8 cellular contexts compared by ENCODE assay signal in genomic region chr4:105306158-105306781, GRCh38.
DNase-seq lines count a peak whose midpoint lies in the region; ATAC-seq and TF ChIP-seq lines count a peak whose summit lies in the region.

No MANE protein-coding gene starts in this region.

- H3K27ac Mint-ChIP-seq in CD4-positive, alpha-beta T cell: no peak overlapping the region

- H3K4me3 Mint-ChIP-seq in CD4-positive, alpha-beta T cell: no peak overlapping the region
- H3K4me3 Mint-ChIP-seq in activated T-cell treated with anti-CD3 and anti-CD28 coated beads, Interleukin-2, amount 50 U/mL, for 4 hours: peak overlapping the region; percentile 33

- POLR2A ChIA-PET in CD4-positive, alpha-beta T cell (lab: Charles Lee): no interaction called here

- CTCF ChIA-PET in CD4-positive, alpha-beta T cell (lab: Charles Lee): no interaction called here

- peaks cover 6% of the 10 kb centered on the region for H3K36me3 Mint-ChIP-seq in CD4-positive, alpha-beta T cell (ENCODE audit: low read depth)
- peaks cover 4% of the 10 kb centered on the region for H3K36me3 Mint-ChIP-seq in activated T-cell treated with anti-CD3 and anti-CD28 coated beads, Interleukin-2, amount 50 U/mL, for 4 hours (ENCODE audit: insufficient read depth)

- ATAC-seq in CD4-positive, alpha-beta T cell (ENCODE audit: poor library complexity): peak; percentile 77
- ATAC-seq in GM19397 (IDR thresholded peaks at IDR 0.05; ENCODE audit: unreplicated experiment): peak; percentile 90
- peak; percentile 90 for ATAC-seq in HG03442 (IDR thresholded peaks at IDR 0.05; ENCODE audit: unreplicated experiment)
- peak; percentile 81 to 90 for ATAC-seq in activated T-cell treated with anti-CD3 and anti-CD28 coated beads, Interleukin-2, amount 50 U/mL, for 4 hours
- ATAC-seq in sciatic nerve: no peak
- no peak for ATAC-seq in left colon
- no peak; the same call in 2 of the 3 replicates for ATAC-seq in SK-N-SH treated with all-trans-retinoic acid at 6 μM for 48 hours

- TF ChIP-seq CTCF in CD4-positive, alpha-beta T cell (IDR thresholded peaks at IDR 0.05): no peak

- intact Hi-C loops in CD4-positive, alpha-beta T cell (cut with DNase I, micrococcal nuclease): no loop called here
- intact Hi-C loops in sciatic nerve (cut with DNase I): no loop called here
- intact Hi-C loops in left colon (cut with DNase I, micrococcal nuclease): no loop called here

- peaks cover 11% of the 10 kb centered on the region for H3K9me3 ChIP-seq in CD4-positive, alpha-beta T cell (ENCODE audit: control insufficient read depth, low read length)

- peaks cover 7% of the 10 kb centered on the region for H3K4me1 Mint-ChIP-seq in CD4-positive, alpha-beta T cell (ENCODE audit: low read depth)
- peaks cover 28% of the 10 kb centered on the region for H3K4me1 Mint-ChIP-seq in activated T-cell treated with anti-CD3 and anti-CD28 coated beads, Interleukin-2, amount 50 U/mL, for 4 hours (ENCODE audit: low read depth)

- H3K27me3 Mint-ChIP-seq in CD4-positive, alpha-beta T cell: no peaks in the 10 kb centered on the region
- H3K27me3 Mint-ChIP-seq in activated T-cell treated with anti-CD3 and anti-CD28 coated beads, Interleukin-2, amount 50 U/mL, for 4 hours (ENCODE audit: low read depth): no peaks in the 10 kb centered on the region

- H3K27me3 ChIP-seq in CD4-positive, alpha-beta T cell (ENCODE audit: control insufficient read depth, insufficient read depth, low read length): no peaks in the 10 kb centered on the region

- peaks cover 8% of the 10 kb centered on the region for H3K9me3 Mint-ChIP-seq in CD4-positive, alpha-beta T cell
- peaks cover 25% of the 10 kb centered on the region for H3K9me3 Mint-ChIP-seq in activated T-cell treated with anti-CD3 and anti-CD28 coated beads, Interleukin-2, amount 50 U/mL, for 4 hours

- no peak for DNase-seq in CD4-positive, alpha-beta T cell
- peak; percentile 34 for DNase-seq in activated T-cell treated with anti-CD3 and anti-CD28 coated beads, Interleukin-2, amount 50 U/mL, for 4 hours
- peak; percentile 37 to 49 for DNase-seq in stimulated activated CD4-positive, alpha-beta T cell treated with anti-CD3 and anti-CD28 coated beads, Interleukin-2, amount 100 ng/mL, for 48 hours
- DNase-seq in sciatic nerve (ENCODE audit: low spot score) (no peak), left colon (no peak)

- no peak overlapping the region for H3K27ac ChIP-seq in CD4-positive, alpha-beta T cell (ENCODE audit: low read depth, low read length)

TF ChIP-seq in SK-N-SH treated with all-trans-retinoic acid at 6 μM for 48 hours, 23 proteins besides CTCF, POLR2A, EP300 and RAD21:
- no peak for TF ChIP-seq ZNF70 (CRISPR knock-in tag; IDR thresholded peaks at IDR 0.05)
- no peak for TF ChIP-seq CSDC2 (CRISPR knock-in tag; IDR thresholded peaks at IDR 0.05)
- no peak for TF ChIP-seq RARB (CRISPR knock-in tag; IDR thresholded peaks at IDR 0.05)
- TF ChIP-seq ZFP30 (CRISPR knock-in tag; IDR thresholded peaks at IDR 0.05): no peak
- TF ChIP-seq ESRRG (CRISPR knock-in tag; IDR thresholded peaks at IDR 0.05): no peak
- no peak for TF ChIP-seq CREB5 (CRISPR knock-in tag; IDR thresholded peaks at IDR 0.05; ENCODE audit: low read depth)
- no peak for TF ChIP-seq ZC3H10 (CRISPR knock-in tag; IDR thresholded peaks at IDR 0.05)
- no peak for TF ChIP-seq POU6F1 (CRISPR knock-in tag; IDR thresholded peaks at IDR 0.05; ENCODE audit: borderline replicate concordance, low read depth)
- no peak for TF ChIP-seq CSRNP3 (CRISPR knock-in tag; IDR thresholded peaks at IDR 0.05)
- no peak for TF ChIP-seq ZNF8 (CRISPR knock-in tag; IDR thresholded peaks at IDR 0.05)
- TF ChIP-seq ARNTL (CRISPR knock-in tag; IDR thresholded peaks at IDR 0.05; ENCODE audit: borderline replicate concordance, low read depth): no peak

Comparison
In these comparisons a context has a peak if more than half of its experiments do, and no peak if none do; other contexts are left out.
1. ATAC-seq: peak in CD4-positive, alpha-beta T cell (single experiment), GM19397 (single experiment), HG03442 (single experiment) and activated T-cell treated with anti-CD3 and anti-CD28 coated beads, Interleukin-2, amount 50 U/mL, for 4 hours (2 of 2); none in sciatic nerve (single experiment), left colon (single experiment) and SK-N-SH treated with all-trans-retinoic acid at 6 μM for 48 hours (single experiment).
2. DNase-seq: peak in activated T-cell treated with anti-CD3 and anti-CD28 coated beads, Interleukin-2, amount 50 U/mL, for 4 hours (single experiment) and stimulated activated CD4-positive, alpha-beta T cell treated with anti-CD3 and anti-CD28 coated beads, Interleukin-2, amount 100 ng/mL, for 48 hours (2 of 2); none in CD4-positive, alpha-beta T cell (0 of 10), sciatic nerve (single experiment) and left colon (0 of 2).